Comparison of ENCODE assay signal across 27 cellular contexts in genomic region chr10:43028143-43028542, GRCh38. TPM values are rescaled to one million over a fixed set of nuclear protein-coding genes. Genes with fewer than 3 reads are reported as not detected.
"Had no signal": no experiment of that assay in that cellular context is flagged by ENCODE, and none has a peak within 500 bp of the region (broad histone marks: within the 10 kb centered on the region; RNA-seq: fewer than 3 reads in every experiment).

No MANE protein-coding gene starts in this region.

- H3K4me1 Mint-ChIP-seq: naive thymus-derived CD4-positive, alpha-beta T cell; natural killer cell; stimulated activated effector memory CD8-positive, alpha-beta T cell treated with anti-CD3 and anti-CD28 coated beads, Interleukin-12 subunit alpha, Interleukin-12 subunit beta, amount 100 ng/mL, for 72 hours had no signal

- H3K4me3 Mint-ChIP-seq: naive thymus-derived CD4-positive, alpha-beta T cell; natural killer cell; nephron; neural progenitor cell; stimulated activated effector memory CD8-positive, alpha-beta T cell treated with anti-CD3 and anti-CD28 coated beads, Interleukin-12 subunit alpha, Interleukin-12 subunit beta, amount 100 ng/mL, for 72 hours; stimulated activated naive B cell treated with anti-CD40 and anti-IgM and Interleukin-4, amounts not matched to agents 10 μg/mL and 1 μg/mL and 100 μg/mL, for 72 hours had no signal

- H3K9me3 ChIP-seq: neutrophil, pancreas, prostate gland, thyroid gland had no signal

- H3K27ac Mint-ChIP-seq: naive thymus-derived CD4-positive, alpha-beta T cell; natural killer cell; nephron; stimulated activated effector memory CD8-positive, alpha-beta T cell treated with anti-CD3 and anti-CD28 coated beads, Interleukin-12 subunit alpha, Interleukin-12 subunit beta, amount 100 ng/mL, for 72 hours; stimulated activated naive B cell treated with anti-CD40 and anti-IgM and Interleukin-4, amounts not matched to agents 10 μg/mL and 1 μg/mL and 100 μg/mL, for 72 hours had no signal

- H3K36me3 ChIP-seq: neutrophil, pancreas, prostate gland, right lobe of liver, sigmoid colon, stomach, thoracic aorta, thyroid gland, tibial nerve, upper lobe of left lung, vagina had no signal

- H3K4me2 ChIP-seq: neural progenitor cell had no signal

- H3K36me3 Mint-ChIP-seq: neural progenitor cell; stimulated activated effector memory CD8-positive, alpha-beta T cell treated with anti-CD3 and anti-CD28 coated beads, Interleukin-12 subunit alpha, Interleukin-12 subunit beta, amount 100 ng/mL, for 72 hours; stimulated activated naive B cell treated with anti-CD40 and anti-IgM and Interleukin-4, amounts not matched to agents 10 μg/mL and 1 μg/mL and 100 μg/mL, for 72 hours had no signal

- ATAC-seq: naive thymus-derived CD4-positive, alpha-beta T cell; pancreas; right cardiac atrium; right lobe of liver; stimulated activated effector memory CD8-positive, alpha-beta T cell treated with anti-CD3 and anti-CD28 coated beads, Interleukin-12 subunit alpha, Interleukin-12 subunit beta, amount 100 ng/mL, for 72 hours; stimulated activated naive B cell treated with anti-CD40 and anti-IgM and Interleukin-4, amounts not matched to agents 10 μg/mL and 1 μg/mL and 100 μg/mL, for 72 hours had no signal

- H3K9ac ChIP-seq: neural progenitor cell had no signal

- H3K4me3 ChIP-seq: neural progenitor cell, pancreas, prostate gland, right lobe of liver, sigmoid colon, stomach, thoracic aorta, thyroid gland, tibial nerve, upper lobe of left lung, vagina had no signal

- DNase-seq: naive thymus-derived CD4-positive, alpha-beta T cell; natural killer cell; nucleus accumbens; retina; right cardiac atrium; right lobe of liver; sigmoid colon; small intestine; stimulated activated CD4-positive, alpha-beta T cell treated with anti-CD3 and anti-CD28 coated beads, Interleukin-15, amount 100 ng/mL, for 24 hours; stimulated activated CD4-positive, alpha-beta T cell treated with anti-CD3 and anti-CD28 coated beads, Interleukin-2, amount 100 ng/mL, for 24 hours; stimulated activated CD4-positive, alpha-beta T cell treated with anti-CD3 and anti-CD28 coated beads, Interleukin-2, amount 100 ng/mL, for 48 hours; stimulated activated CD4-positive, alpha-beta T cell treated with anti-CD3 and anti-CD28 coated beads, Interleukin-4, amount 100 ng/mL, for 24 hours; stimulated activated naive B cell treated with anti-CD40 and anti-IgM and Interleukin-4, amounts not matched to agents 10 μg/mL and 1 μg/mL and 100 μg/mL, for 72 hours; stimulated activated naive CD4-positive, alpha-beta T cell treated with Interleukin-2 at 50 U/mL for 16 hours; stomach; thyroid gland; trophoblast cell; upper lobe of left lung had no signal

- H3K4me1 ChIP-seq: pancreas, sigmoid colon, thyroid gland, tibial nerve, upper lobe of left lung, vagina had no signal

- H2AFZ ChIP-seq: neural progenitor cell had no signal

- H3K27ac ChIP-seq: neural progenitor cell, neutrophil, pancreas, prostate gland, right lobe of liver, sigmoid colon, stomach, thoracic aorta, thyroid gland, tibial nerve, upper lobe of left lung, vagina had no signal

- H3K27me3 ChIP-seq: neutrophil, pancreas, right lobe of liver, sigmoid colon, thyroid gland, upper lobe of left lung, vagina had no signal

RNA-seq across cellular contexts. Expression of gene RET, which starts 48.7 kb away (rescaled TPM):
- polyA plus RNA-seq: naive thymus-derived CD4-positive, alpha-beta T cell had no signal
